Comparison of ENCODE assay signal across 15 cellular contexts in genomic region chr13:43129021-43129420, GRCh38.
"Had no signal": no experiment of that assay in that cellular context is flagged by ENCODE, and none has a peak within 500 bp of the region (broad histone marks: within the 10 kb centered on the region; RNA-seq: fewer than 3 reads in every experiment).

No MANE protein-coding gene starts in this region.

- H3K4me3 ChIP-seq: esophagus muscularis mucosa, suprapubic skin had no signal

- H3K9me3 ChIP-seq: esophagus muscularis mucosa, suprapubic skin, upper lobe of right lung had no signal

- H3K4me1 ChIP-seq: suprapubic skin, upper lobe of right lung had no signal

- H3K27me3 ChIP-seq: esophagus muscularis mucosa had no signal

- DNase-seq: activated CD4-positive, alpha-beta memory T cell treated with anti-CD3 and anti-CD28 coated beads, Interleukin-2, amount 10 ng/mL, durations not matched to agents 7 days and 5 days; activated CD4-positive, alpha-beta T cell treated with anti-CD3 and anti-CD28 coated beads for 36 hours; activated gamma-delta T cell treated with Interleukin-2 at 50 U/mL for 16 hours; activated naive CD8-positive, alpha-beta T cell treated with anti-CD3 and anti-CD28 coated beads, Interleukin-2, amount 10 ng/mL, durations not matched to agents 7 days and 5 days; activated T-cell treated with anti-CD3 and anti-CD28 coated beads, Interleukin-2, amount 50 U/mL, for 72 hours; anterior cingulate cortex; foreskin keratinocyte; stimulated activated CD4-positive, alpha-beta T cell treated with anti-CD3 and anti-CD28 coated beads, Interleukin-2, amount 100 ng/mL, for 48 hours; stimulated activated CD8-positive, alpha-beta memory T cell treated with anti-CD3 and anti-CD28 coated beads, Interleukin-4, amount 100 ng/mL, for 48 hours; stimulated activated naive CD8-positive, alpha-beta T cell treated with anti-CD3 and anti-CD28 coated beads, Interleukin-15, Interleukin-2, amounts not matched to agents 100 U/mL and 50 U/mL, for 24 hours; T1000; upper lobe of right lung had no signal

- H3K36me3 ChIP-seq: esophagus muscularis mucosa, suprapubic skin, upper lobe of right lung had no signal

- H3K27ac ChIP-seq: esophagus muscularis mucosa, foreskin keratinocyte, suprapubic skin, upper lobe of right lung, VCaP had no signal
